In the genomic region with DNA sequence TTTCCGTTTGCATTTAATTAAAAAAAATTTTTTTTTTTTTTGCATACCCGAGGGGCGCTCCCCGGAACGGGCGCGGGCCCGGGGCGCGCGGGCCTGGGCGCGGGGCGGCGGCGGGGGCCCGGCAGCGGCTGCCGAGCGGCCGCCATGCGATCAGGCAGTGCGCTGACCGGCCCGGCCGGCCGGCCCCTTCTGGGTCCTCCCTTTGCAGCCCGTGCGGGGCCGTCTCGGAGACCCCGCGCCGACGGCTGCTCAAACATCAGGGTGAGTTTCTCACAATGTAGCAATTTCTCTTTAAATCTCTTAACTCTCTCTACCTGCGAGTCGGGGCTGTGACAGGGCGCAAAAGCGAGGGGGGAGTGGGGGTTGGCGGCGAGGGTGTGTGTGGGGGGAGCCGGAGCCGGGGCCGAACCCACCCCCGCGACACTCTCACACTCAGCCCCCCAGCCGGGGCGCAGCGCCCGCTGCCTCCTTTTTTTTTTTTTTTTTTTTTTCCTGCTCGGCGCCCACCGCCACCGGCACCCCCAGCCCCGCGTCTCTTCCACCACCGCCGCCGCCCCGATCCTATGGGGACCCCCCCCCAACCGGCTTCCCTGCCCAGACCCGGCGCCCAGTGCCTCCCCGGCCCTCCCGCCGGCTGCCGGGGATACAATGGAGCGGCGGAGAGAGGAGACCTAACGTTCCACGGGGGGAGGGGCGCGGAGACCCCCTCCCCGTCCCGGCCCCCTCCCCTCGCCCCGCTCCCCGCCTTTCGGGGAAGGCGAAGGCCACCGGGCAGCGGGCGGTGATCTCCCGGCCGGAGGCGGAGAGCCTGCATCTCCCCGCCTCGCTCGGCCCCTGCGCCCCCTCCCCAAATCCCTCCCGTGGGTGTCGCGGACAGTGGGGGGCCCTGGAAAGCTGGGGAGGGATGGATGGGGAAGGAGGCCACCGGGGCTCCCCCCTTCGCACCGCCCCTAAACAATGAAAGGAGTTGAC, we compare ENCODE assay signal across 8 cellular contexts. TPM values are rescaled to one million over a fixed set of nuclear protein-coding genes. Genes with fewer than 3 reads are reported as not detected.
A peak's percentile ranks its signal among the peaks of the same experiment; 100 is the strongest.
DNase-seq lines count a peak whose midpoint lies in the region; TF ChIP-seq lines count a peak whose summit lies in the region.

A gene (plus strand): TSS at position 227 of the 972 bp plus-strand sequence. CDS start 64,441 bp downstream, outside the sequence.

- POLR2A ChIA-PET in SK-N-SH (lab: Yijun Ruan, JAX), result interaction anchor here (0.9 kb wide), 1 partner anchor 9 kb away, joined by 3 read pairs; no protein-coding TSS in a partner anchor

- DNase-seq in H4 (ENCODE audit: low spot score), result peak; percentile 69
- peak; percentile 81 for DNase-seq in M059J (ENCODE audit: low read depth)
- DNase-seq in SK-N-SH, result peak; percentile 92
- DNase-seq in glomerular endothelial cell (ENCODE audit: extremely low read depth, low read depth, low spot score), result no peak
- peak; percentile 78 for DNase-seq in occipital lobe (lab: John Stamatoyannopoulos, UW)
- peak; percentile 90 to 91 for DNase-seq in suprapubic skin (ENCODE audit: low spot score in 2 of 2)

- H3K27ac ChIP-seq in SK-N-SH (ENCODE audit: low read depth in 2 of 2, low read length in 1 of 2) (peak within 1 kb of the TSS; percentile 89 to 93), suprapubic skin (peak within 1 kb of the TSS; percentile 99)

- no peak for TF ChIP-seq EP300 in SK-N-SH (IDR thresholded peaks at IDR 0.05; ENCODE audit: borderline replicate concordance in 1 of 2, low read depth in 1 of 2, low read length in 1 of 2)
- no peak for TF ChIP-seq EP300 in suprapubic skin (IDR thresholded peaks at IDR 0.05)

- no peaks in the 10 kb centered on the region for H3K9me2 ChIP-seq in SK-N-SH

- H3F3A ChIP-seq in SK-N-SH (replicated peaks; ENCODE audit: insufficient read depth), result peaks cover 29% of the 10 kb centered on the region

- H3K9me3 ChIP-seq in ES-I3 (ENCODE audit: control insufficient read depth, insufficient read depth, low read length), result no peaks in the 10 kb centered on the region
- no peaks in the 10 kb centered on the region for H3K9me3 ChIP-seq in SK-N-SH
- no peaks in the 10 kb centered on the region for H3K9me3 ChIP-seq in suprapubic skin

- H3K4me1 ChIP-seq in ES-I3 (ENCODE audit: insufficient read depth, low read length), result peaks cover 25% of the 10 kb centered on the region
- peaks cover 27 to 29% of the 10 kb centered on the region in 2 experiments; a peak in 2 of 4 replicates for H3K4me1 ChIP-seq in SK-N-SH (ENCODE audit: control insufficient read depth in 1 of 2, insufficient read depth in 2 of 2, low read depth in 1 of 2, low read length in 1 of 2)
- H3K4me1 ChIP-seq in suprapubic skin, result peaks cover 48% of the 10 kb centered on the region

- H3K9me3 Mint-ChIP-seq in activated naive CD4-positive, alpha-beta T cell treated with anti-CD3 and anti-CD28 coated beads, Interleukin-2, amount 50 U/mL, for 24 hours, result no peaks in the 10 kb centered on the region

- no peaks in the 10 kb centered on the region for H3K27me3 Mint-ChIP-seq in activated naive CD4-positive, alpha-beta T cell treated with anti-CD3 and anti-CD28 coated beads, Interleukin-2, amount 50 U/mL, for 24 hours

- H3K4me3 ChIP-seq in SK-N-SH (ENCODE audit: low read depth in 2 of 2, low read length in 1 of 2) (peak within 1 kb of the TSS; percentile 87 to 99), suprapubic skin (peak within 1 kb of the TSS; percentile 99)

- peaks cover 73% of the 10 kb centered on the region for H3K79me2 ChIP-seq in SK-N-SH (ENCODE audit: insufficient read depth)

- WGBS in SK-N-SH (ENCODE audit: low lambda C conversion rate), result under 1% methylated on average over 66 of the region's 96 CpGs
- WGBS in suprapubic skin, result under 1% methylated on average over 53 of the region's 96 CpGs

- TF ChIP-seq CTCF in SK-N-SH (IDR thresholded peaks at IDR 0.05) (no peak), suprapubic skin (IDR thresholded peaks at IDR 0.05) (no peak)

- peaks cover 37% of the 10 kb centered on the region for H3K4me1 Mint-ChIP-seq in activated naive CD4-positive, alpha-beta T cell treated with anti-CD3 and anti-CD28 coated beads, Interleukin-2, amount 50 U/mL, for 24 hours

- CTCF ChIA-PET in SK-N-SH (lab: Yijun Ruan, JAX), result interaction anchor here (0.7 to 5.0 kb wide), 9 partner anchors 9 to 173 kb away, joined by 3 to 36 read pairs (median 4); a partner anchor contains a TSS

- peaks cover 21% of the 10 kb centered on the region for H4K20me1 ChIP-seq in SK-N-SH (ENCODE audit: insufficient read depth)

- H3K9ac ChIP-seq in ES-I3 (ENCODE audit: low read depth, low read length) (peak within 1 kb of the TSS; percentile 99), SK-N-SH (peak within 1 kb of the TSS; percentile 99)

- peak within 1 kb of the TSS; percentile 91; the same call in 1 of the 2 replicates for H2AFZ ChIP-seq in SK-N-SH (ENCODE audit: low read depth)

- H3K27me3 ChIP-seq in SK-N-SH (ENCODE audit: insufficient read depth), result no peaks in the 10 kb centered on the region
- H3K27me3 ChIP-seq in suprapubic skin, result no peaks in the 10 kb centered on the region

- H3K4me2 ChIP-seq in SK-N-SH, result peak within 1 kb of the TSS; percentile 96

- TF ChIP-seq RAD21 in SK-N-SH (IDR thresholded peaks at IDR 0.05; ENCODE audit: low read length), result no peak

- H3K27ac Mint-ChIP-seq in activated naive CD4-positive, alpha-beta T cell treated with anti-CD3 and anti-CD28 coated beads, Interleukin-2, amount 50 U/mL, for 24 hours, result peak within 1 kb of the TSS; percentile 96

- no peaks in the 10 kb centered on the region for H3K36me3 ChIP-seq in ES-I3 (ENCODE audit: insufficient read depth, low read length)
- no peaks in the 10 kb centered on the region for H3K36me3 ChIP-seq in SK-N-SH (replicated peaks in 1 of 2; ENCODE audit: control insufficient read depth in 1 of 2, insufficient read depth in 2 of 2, low read length in 1 of 2)
- no peaks in the 10 kb centered on the region for H3K36me3 ChIP-seq in suprapubic skin

- no peak for TF ChIP-seq POLR2A in suprapubic skin (IDR thresholded peaks at IDR 0.05)

- no peaks in the 10 kb centered on the region for H3K36me3 Mint-ChIP-seq in activated naive CD4-positive, alpha-beta T cell treated with anti-CD3 and anti-CD28 coated beads, Interleukin-2, amount 50 U/mL, for 24 hours

- H3K4me3 Mint-ChIP-seq in activated naive CD4-positive, alpha-beta T cell treated with anti-CD3 and anti-CD28 coated beads, Interleukin-2, amount 50 U/mL, for 24 hours, result peak within 1 kb of the TSS; percentile 93

TF ChIP-seq in SK-N-SH, 30 proteins besides CTCF, POLR2A, EP300 and RAD21 (continues in another document):
- no peak for TF ChIP-seq RFX5 (IDR thresholded peaks at IDR 0.05; ENCODE audit: low read length)
- TF ChIP-seq, protein P1, sequence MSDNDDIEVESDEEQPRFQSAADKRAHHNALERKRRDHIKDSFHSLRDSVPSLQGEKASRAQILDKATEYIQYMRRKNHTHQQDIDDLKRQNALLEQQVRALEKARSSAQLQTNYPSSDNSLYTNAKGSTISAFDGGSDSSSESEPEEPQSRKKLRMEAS (IDR thresholded peaks at IDR 0.05; ENCODE audit: low read depth), result 0 out of 2 replicates have a peak, but pooled peaks have one; percentile 41
- TF ChIP-seq GABPA (IDR thresholded peaks at IDR 0.05; ENCODE audit: low read depth), result no peak
- TF ChIP-seq FOXM1 (IDR thresholded peaks at IDR 0.05; ENCODE audit: low read depth), result no peak
- no peak for TF ChIP-seq FOSL2 (IDR thresholded peaks at IDR 0.05; ENCODE audit: borderline replicate concordance, low read depth)
- no peak for TF ChIP-seq RXRA (IDR thresholded peaks at IDR 0.05; ENCODE audit: borderline replicate concordance, low read depth)
- TF ChIP-seq POLR2AphosphoS5 (IDR thresholded peaks at IDR 0.05; ENCODE audit: low read depth, low read length), result peak; percentile 67; the same call in 1 of the 2 replicates
- TF ChIP-seq MEF2A (IDR thresholded peaks at IDR 0.05; ENCODE audit: borderline replicate concordance, low read depth), result no peak
- TF ChIP-seq, protein P2, sequence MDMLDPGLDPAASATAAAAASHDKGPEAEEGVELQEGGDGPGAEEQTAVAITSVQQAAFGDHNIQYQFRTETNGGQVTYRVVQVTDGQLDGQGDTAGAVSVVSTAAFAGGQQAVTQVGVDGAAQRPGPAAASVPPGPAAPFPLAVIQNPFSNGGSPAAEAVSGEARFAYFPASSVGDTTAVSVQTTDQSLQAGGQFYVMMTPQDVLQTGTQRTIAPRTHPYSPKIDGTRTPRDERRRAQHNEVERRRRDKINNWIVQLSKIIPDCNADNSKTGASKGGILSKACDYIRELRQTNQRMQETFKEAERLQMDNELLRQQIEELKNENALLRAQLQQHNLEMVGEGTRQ (IDR thresholded peaks at IDR 0.05; ENCODE audit: borderline replicate concordance, low read depth, low read length), result no peak
- TF ChIP-seq MXI1 (IDR thresholded peaks at IDR 0.05; ENCODE audit: low read depth, low read length), result peak; percentile 40; the same call in 1 of the 2 replicates
- 0 out of 2 replicates have a peak, but pooled peaks have one; percentile 57 for TF ChIP-seq YY1 (IDR thresholded peaks at IDR 0.05; ENCODE audit: low read depth)
- peak; percentile 10; the same call in 1 of the 2 replicates for TF ChIP-seq TCF12 (IDR thresholded peaks at IDR 0.05)
- TF ChIP-seq TAF1 (IDR thresholded peaks at IDR 0.05; ENCODE audit: borderline replicate concordance, low read depth, low read length), result peak; percentile 78
- TF ChIP-seq, protein P3, sequence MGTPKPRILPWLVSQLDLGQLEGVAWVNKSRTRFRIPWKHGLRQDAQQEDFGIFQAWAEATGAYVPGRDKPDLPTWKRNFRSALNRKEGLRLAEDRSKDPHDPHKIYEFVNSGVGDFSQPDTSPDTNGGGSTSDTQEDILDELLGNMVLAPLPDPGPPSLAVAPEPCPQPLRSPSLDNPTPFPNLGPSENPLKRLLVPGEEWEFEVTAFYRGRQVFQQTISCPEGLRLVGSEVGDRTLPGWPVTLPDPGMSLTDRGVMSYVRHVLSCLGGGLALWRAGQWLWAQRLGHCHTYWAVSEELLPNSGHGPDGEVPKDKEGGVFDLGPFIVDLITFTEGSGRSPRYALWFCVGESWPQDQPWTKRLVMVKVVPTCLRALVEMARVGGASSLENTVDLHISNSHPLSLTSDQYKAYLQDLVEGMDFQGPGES (IDR thresholded peaks at IDR 0.05; ENCODE audit: low read depth, low read length), result no peak
- peak; percentile 43; the same call in 1 of the 2 replicates for TF ChIP-seq RCOR1 (IDR thresholded peaks at IDR 0.05; ENCODE audit: low read length)
- no peak for TF ChIP-seq SMC3 (IDR thresholded peaks at IDR 0.05; ENCODE audit: low read depth, low read length)

RNA-seq across cellular contexts. Expression of the gene that starts here (rescaled TPM):
- 2.6 and 10.6 TPM in 2 replicates for total RNA-seq in H4 (2014; rRNA removed; shearing (Covaris generic))
- total RNA-seq in M059J (2014; rRNA removed; shearing (Covaris generic)), result 2.7 and 5.3 TPM in 2 replicates
- polyA plus RNA-seq in SK-N-SH (2012; rRNA removed), result 0.75 and 1.4 TPM in 2 replicates
- 1.8 and 2.3 TPM in 2 replicates for polyA plus RNA-seq in SK-N-SH (2012; cell fraction: cytosol; rRNA removed)
- polyA plus RNA-seq in SK-N-SH (2012; cell fraction: nucleus; rRNA removed), result 8.4 and 12.8 TPM in 2 replicates
- total RNA-seq in glomerular endothelial cell (10.6 and 25.4 TPM in 2 replicates), occipital lobe (9.8 TPM), suprapubic skin (10 to 100 TPM; 10.7 to 33.6 (median 22.9) TPM)
